ENCODE assay signal across 19 cellular contexts in genomic region chr7:6210973-6211372, GRCh38.
DNase-seq lines count a peak whose midpoint lies in the region; ATAC-seq, FAIRE-seq and TF ChIP-seq lines count a peak whose summit lies in the region.
"Had no signal": no experiment of that assay in that cellular context is flagged by ENCODE, and none has a peak within 500 bp of the region (broad histone marks: within the 10 kb centered on the region; RNA-seq: fewer than 3 reads in every experiment).

No MANE protein-coding gene starts in this region.

- DNase-seq in NCI-H524 (lab: John Stamatoyannopoulos, UW) (peak; percentile 8 to 47), NCI-H524 treated with DMSO at 0.1 percent for 48 hours (lab: John Stamatoyannopoulos, UW) (no peak), NCI-H2171 (lab: John Stamatoyannopoulos, UW) (peak; percentile 20), K562 (ENCODE audit: extremely low read depth in 1 of 4, low spot score in 3 of 4) (no peak), GM12892 (ENCODE audit: insufficient read length) (no peak), MCF 10A (ENCODE audit: unreplicated experiment) (no peak)
- DNase-seq: AML-193; Caco-2; CD4-positive, alpha-beta T cell; GDM1; HCEC 1CT had no signal

- ATAC-seq in K562 = peak; percentile 47; the same call in 2 of the 3 replicates
- no peak for ATAC-seq in HG02610 (IDR thresholded peaks at IDR 0.05; ENCODE audit: unreplicated experiment)
- ATAC-seq: HepG2 had no signal

- H3K4me1 ChIP-seq in K562 (replicated peaks in 1 of 2; ENCODE audit: control insufficient read depth in 2 of 2, insufficient read depth in 2 of 2, low read length in 2 of 2) = peaks cover 5 to 9% of the 10 kb centered on the region in 2 experiments; a peak in 3 of 5 replicates
- H3K4me1 ChIP-seq: Caco-2 had no signal

- no peaks in the 10 kb centered on the region for H3K27me3 ChIP-seq in K562 (ENCODE audit: control insufficient read depth in 2 of 2, insufficient read depth in 2 of 2, low read length in 2 of 2)

- H3K36me3 ChIP-seq in K562 (ENCODE audit: control insufficient read depth, insufficient read depth, low read length) = no peaks in the 10 kb centered on the region

- H3K79me2 ChIP-seq in K562 (ENCODE audit: control insufficient read depth, insufficient read depth, low read length) = peaks cover 25% of the 10 kb centered on the region; the same call in 1 of the 3 replicates

- H3K27ac Mint-ChIP-seq in MCF 10A (ENCODE audit: low read depth, unreplicated experiment) = no peak overlapping the region
- H3K27ac Mint-ChIP-seq: CD4-positive, alpha-beta T cell; IgD-negative memory B cell had no signal

- CTCF ChIA-PET in K562 (lab: Yijun Ruan, JAX; ENCODE audit: low intra/inter-chr PET ratio) = no interaction called here
- CTCF ChIA-PET in MCF 10A (lab: Yijun Ruan, JAX) = no interaction called here

- H3K9me3 ChIP-seq in K562 (replicated peaks; ENCODE audit: control insufficient read depth, insufficient read depth, low read depth, low read length) = no peaks in the 10 kb centered on the region
- H3K9me3 ChIP-seq: A549, Caco-2 had no signal

- no peak overlapping the region for H3K4me2 ChIP-seq in K562 (ENCODE audit: insufficient read depth, low read length)
- H3K4me2 ChIP-seq: A549 had no signal

- H3K27me3 Mint-ChIP-seq in MCF 10A (ENCODE audit: insufficient read depth, unreplicated experiment) = no peaks in the 10 kb centered on the region

- peaks cover 5% of the 10 kb centered on the region for H3K36me3 Mint-ChIP-seq in MCF 10A (ENCODE audit: insufficient read depth, unreplicated experiment)

- no peak overlapping the region for H3K27ac ChIP-seq in K562 (ENCODE audit: extremely low read depth, low read depth, low read length)
- H3K27ac ChIP-seq: 22Rv1, C4-2B had no signal

- TF ChIP-seq CTCF in K562 (IDR thresholded peaks at IDR 0.05 in 2 of 3, conservative IDR thresholded peaks at IDR 0.05 in 1 of 3; ENCODE audit: insufficient read depth in 2 of 3, low read depth in 1 of 3, low read length in 3 of 3) (no peak), MCF 10A (IDR thresholded peaks at IDR 0.05; ENCODE audit: unreplicated experiment) (no peak)

- no peak overlapping the region for H3K4me3 ChIP-seq in K562
- H3K4me3 ChIP-seq: A549 had no signal

- no peaks in the 10 kb centered on the region for H3K9me1 ChIP-seq in K562 (ENCODE audit: control insufficient read depth, insufficient read depth, low read length)

- intact Hi-C loops in K562 (cut with micrococcal nuclease) = no loop called here
- intact Hi-C loops in MCF 10A (cut with micrococcal nuclease) = no loop called here

- H3K9me3 Mint-ChIP-seq in MCF 10A (ENCODE audit: unreplicated experiment) = no peaks in the 10 kb centered on the region
- H3K9me3 Mint-ChIP-seq: CD4-positive, alpha-beta T cell had no signal

- FAIRE-seq in K562 (lab: Jason Lieb, UNC) (no peak), GM12892 (lab: Jason Lieb, UNC) (no peak)
- FAIRE-seq: A549, D721Med, H1, HepG2 had no signal

- peaks cover 10% of the 10 kb centered on the region; the same call in 1 of the 2 replicates for H4K20me1 ChIP-seq in K562 (replicated peaks; ENCODE audit: control insufficient read depth, insufficient read depth, low read length)

- TF ChIP-seq RAD21 in K562 (CRISPR knock-in tag; conservative IDR thresholded peaks at IDR 0.05 in 1 of 2, IDR thresholded peaks at IDR 0.05 in 1 of 2) = no peak

- no peak for TF ChIP-seq EP300 in K562 (IDR thresholded peaks at IDR 0.05; ENCODE audit: low read length)

- H3K9ac ChIP-seq in K562 (ENCODE audit: insufficient read depth in 1 of 2, low read depth in 2 of 2, low read length in 2 of 2) = 0 out of 4 replicates have a peak overlapping the region, but pooled peaks of 1 of the 2 experiments have one; percentile 54

- in situ Hi-C loops in K562 (cut with MboI) = no loop called here

- no peak overlapping the region for H2AFZ ChIP-seq in K562 (ENCODE audit: low read depth, low read length)

- no TSS peak for BruUV-seq in K562 (replicated peaks; lab: Mats Ljungman, UMichigan)
- BruUV-seq in MCF 10A (replicated peaks; lab: Mats Ljungman, UMichigan) = no TSS peak

- H3K4me3 Mint-ChIP-seq in MCF 10A (ENCODE audit: unreplicated experiment) = no peak overlapping the region
- H3K4me3 Mint-ChIP-seq: CD4-positive, alpha-beta T cell; IgD-negative memory B cell had no signal

- POLR2A ChIA-PET in K562 (lab: Yijun Ruan, JAX) (interaction anchor here (0.6 to 0.9 kb wide), 4 partner anchors 10 to 109 kb away, joined by 3 to 4 read pairs (median 4); no protein-coding TSS in a partner anchor), MCF 10A (lab: Yijun Ruan, JAX) (interaction anchor here (0.6 kb wide), 1 partner anchor 28 kb away, joined by 4 read pairs; no protein-coding TSS in a partner anchor)

- no peak for TF ChIP-seq POLR2A in K562 (conservative IDR thresholded peaks at IDR 0.05)
- TF ChIP-seq POLR2A in GM12892 (IDR thresholded peaks at IDR 0.05; ENCODE audit: low read depth, low read length) = no peak

- no peaks in the 10 kb centered on the region for H3K4me1 Mint-ChIP-seq in MCF 10A (ENCODE audit: insufficient read depth, unreplicated experiment)

- 40% methylated on average over 5 of the region's 5 CpGs for WGBS in K562 (ENCODE audit: insufficient coverage, low coverage, missing lambda C conversion rate)

TF ChIP-seq in K562, 482 proteins besides CTCF, POLR2A, EP300 and RAD21:
- TF ChIP-seq MCM7 (IDR thresholded peaks at IDR 0.05) (no peak), RFX7 (CRISPR knock-in tag; IDR thresholded peaks at IDR 0.05) (no peak), E2F5 (CRISPR knock-in tag; IDR thresholded peaks at IDR 0.05) (no peak), TFE3 (CRISPR knock-in tag; IDR thresholded peaks at IDR 0.05) (no peak), SPI1 (IDR thresholded peaks at IDR 0.05; ENCODE audit: borderline replicate concordance, low read depth, low read length) (no peak), NR4A1 (CRISPR knock-in tag; IDR thresholded peaks at IDR 0.05) (no peak), NR4A1 (tag; IDR thresholded peaks at IDR 0.05) (no peak), IRF1 (CRISPR knock-in tag; IDR thresholded peaks at IDR 0.05; ENCODE audit: borderline replicate concordance) (no peak), PYGO2 (tag; IDR thresholded peaks at IDR 0.05) (no peak), CTBP1 (IDR thresholded peaks at IDR 0.05; ENCODE audit: borderline replicate concordance) (no peak), HCFC1 (IDR thresholded peaks at IDR 0.05; ENCODE audit: low read depth, low read length) (no peak), SIN3A (IDR thresholded peaks at IDR 0.05; ENCODE audit: borderline replicate concordance in 2 of 2, control insufficient read depth in 1 of 2, low read depth in 2 of 2, low read length in 2 of 2) (no peak), HNRNPK (IDR thresholded peaks at IDR 0.05; ENCODE audit: low read depth, low read length, poor library complexity, severe bottlenecking) (no peak), ZNF644 (tag; IDR thresholded peaks at IDR 0.05; ENCODE audit: low read depth) (no peak), MEF2D (tag; conservative IDR thresholded peaks at IDR 0.05; ENCODE audit: low read depth) (no peak), KDM2B (CRISPR knock-in tag; IDR thresholded peaks at IDR 0.05) (no peak), ZBTB43 (CRISPR knock-in tag; IDR thresholded peaks at IDR 0.05) (no peak), TFAP4 (CRISPR knock-in tag; IDR thresholded peaks at IDR 0.05; ENCODE audit: borderline replicate concordance) (no peak)

Comparison
In these comparisons a context has a peak if more than half of its experiments do, and no peak if none do; other contexts are left out.
1. DNase-seq: peak in NCI-H524 (2 of 2) and NCI-H2171 (single experiment); none in NCI-H524 treated with DMSO at 0.1 percent for 48 hours (single experiment), K562 (0 of 4), GM12892 (single experiment) and MCF 10A (single experiment).